In the genomic region with DNA sequence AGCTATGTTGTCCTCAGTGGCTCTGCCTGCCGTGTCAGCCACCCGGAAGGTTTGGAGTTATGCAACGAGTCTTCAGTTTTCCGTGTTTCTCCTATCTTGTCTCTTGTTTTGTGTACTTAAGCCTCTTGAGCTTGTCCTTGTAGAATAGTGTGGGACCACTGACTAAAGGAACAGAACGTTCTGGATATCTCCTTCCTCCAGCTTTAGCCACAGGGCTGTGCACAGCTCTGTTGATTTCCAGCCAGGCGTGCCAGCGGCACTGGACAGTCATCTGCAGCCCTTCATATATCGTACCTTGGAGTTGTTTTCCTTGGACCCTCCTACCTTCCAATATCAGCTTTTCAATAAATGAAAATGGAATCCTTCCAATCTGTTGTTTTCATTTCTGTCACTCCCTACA, we compare ENCODE assay signal across 16 cellular contexts. TPM values are rescaled to one million over a fixed set of nuclear protein-coding genes. Genes with fewer than 3 reads are reported as not detected.
DNase-seq lines count a peak whose midpoint lies in the region; ATAC-seq and TF ChIP-seq lines count a peak whose summit lies in the region.
"Had no signal": no experiment of that assay in that cellular context is flagged by ENCODE, and none has a peak within 500 bp of the region (broad histone marks: within the 10 kb centered on the region; RNA-seq: fewer than 3 reads in every experiment).

No MANE protein-coding gene starts in this region.

- CTCF ChIA-PET in IMR-90 (lab: Yijun Ruan, JAX), result no interaction called here

- no peak overlapping the region; the same call in 1 of the 2 replicates for H3K4ac ChIP-seq in IMR-90 (ENCODE audit: low read depth, low read length)

- H2BK5ac ChIP-seq in IMR-90 (ENCODE audit: low read depth, low read length, poor library complexity, severe bottlenecking), result no peak overlapping the region

- no peaks in the 10 kb centered on the region for H4K20me1 ChIP-seq in IMR-90 (ENCODE audit: insufficient read depth, low read length)

- BruUV-seq in IMR-90 (replicated peaks; lab: Mats Ljungman, UMichigan), result no TSS peak

- H4K5ac ChIP-seq in IMR-90 (ENCODE audit: low read depth, low read length), result no peak overlapping the region

- no peak for DNase-seq in IMR-90
- peak; percentile 21 for DNase-seq in ecto neural progenitor cell (ENCODE audit: low spot score)
- peak; percentile 49 for DNase-seq in kidney glomerular epithelial cell (lab: John Stamatoyannopoulos, UW)
- peak; percentile 23 for DNase-seq in stomach
- no peak for DNase-seq in NCI-H2029 (lab: John Stamatoyannopoulos, UW)
- DNase-seq in activated CD8-positive, alpha-beta memory T cell treated with anti-CD3 and anti-CD28 coated beads, Interleukin-2, amount 50 U/mL, for 48 hours, result no peak
- DNase-seq in DMS 273 treated with DMSO at 0.1 percent for 48 hours (lab: John Stamatoyannopoulos, UW), result no peak
- DNase-seq: activated CD4-positive, alpha-beta T cell treated with anti-CD3 and anti-CD28 coated beads for 1 hour; CD4-positive, CD25-positive, alpha-beta regulatory T cell; foreskin melanocyte; NCI-H1417; NCI-H2171; NCI-H526 had no signal

- H3K27me3 ChIP-seq in IMR-90 (ENCODE audit: control insufficient read depth, insufficient read depth, low read length) (no peaks in the 10 kb centered on the region), stomach (no peaks in the 10 kb centered on the region)
- H3K27me3 ChIP-seq: breast epithelium had no signal

- H3K56ac ChIP-seq in IMR-90 (ENCODE audit: extremely low read depth, insufficient read depth, low read length), result no peak overlapping the region

- H2BK120ac ChIP-seq in IMR-90 (ENCODE audit: low read depth, low read length), result no peak overlapping the region

- ATAC-seq in IMR-90 (ENCODE audit: low read depth), result no peak

- no peak overlapping the region for H3K4me2 ChIP-seq in IMR-90 (ENCODE audit: low read depth, low read length)

- intact Hi-C loops in IMR-90 (cut with micrococcal nuclease), result no loop called here
- intact Hi-C loops in stomach (cut with DNase I; ENCODE audit: low total_unique reads), result no loop called here

- no peak overlapping the region for H3K4me3 ChIP-seq in IMR-90 (ENCODE audit: insufficient read depth, low read depth, low read length)
- no peak overlapping the region for H3K4me3 ChIP-seq in stomach
- H3K4me3 ChIP-seq: breast epithelium had no signal

- no peak overlapping the region for H2BK15ac ChIP-seq in IMR-90 (ENCODE audit: low read depth, low read length)

- H3K36me3 ChIP-seq in IMR-90 (ENCODE audit: control insufficient read depth, insufficient read depth, low read length) (peaks cover 3% of the 10 kb centered on the region; the same call in 1 of the 2 replicates), stomach (peaks cover 11 to 61% (median 49%) of the 10 kb centered on the region in 4 donors)

- WGBS in IMR-90 (ENCODE audit: extremely low coverage in 2 of 2, insufficient read length in 1 of 2), 2 experiments, result 100% methylated on average over 4 of the region's 8 CpGs; no CpG with 5 or more reads in 1 of the 2 experiments
- 67 to 90% (median 72%) methylated on average over 8 of the region's 8 CpGs for WGBS in stomach, 5 donors

- H3K27ac ChIP-seq in IMR-90 (ENCODE audit: insufficient read depth, low read length) (no peak overlapping the region), stomach (no peak overlapping the region)
- H3K27ac ChIP-seq: epithelial cell of prostate, HL-60 had no signal

- no peak overlapping the region for H2AFZ ChIP-seq in IMR-90 (replicated peaks; ENCODE audit: low read length, poor library complexity)

- POLR2A ChIA-PET in IMR-90 (lab: Charles Lee; ENCODE audit: unreplicated experiment), result no interaction called here

- TF ChIP-seq POLR2A in IMR-90 (IDR thresholded peaks at IDR 0.05; ENCODE audit: low read depth, low read length), result no peak
- TF ChIP-seq POLR2A in stomach (IDR thresholded peaks at IDR 0.05), result no peak

- dilution Hi-C loops in IMR-90 (cut with HindIII; ENCODE audit: low sequenced_read_pairs, unreplicated experiment), result no loop called here

- no peak overlapping the region for H4K8ac ChIP-seq in IMR-90 (ENCODE audit: low read depth in 2 of 2, low read length in 2 of 2)

- no peak overlapping the region for H3K14ac ChIP-seq in IMR-90 (replicated peaks; ENCODE audit: low read depth, low read length)

- H2AK5ac ChIP-seq in IMR-90 (ENCODE audit: low read depth, low read length), result no peak overlapping the region

- H3K9me1 ChIP-seq in IMR-90 (ENCODE audit: insufficient read depth, low read length), result peaks cover 20% of the 10 kb centered on the region; the same call in 1 of the 2 replicates

- H2BK20ac ChIP-seq in IMR-90 (ENCODE audit: low read depth, low read length), result no peak overlapping the region

- in situ Hi-C loops in IMR-90 (cut with MboI; ENCODE audit: low sequenced_read_pairs), result no loop called here

- H3K9me3 ChIP-seq in IMR-90 (ENCODE audit: control insufficient read depth, insufficient read depth, low read length) (no peaks in the 10 kb centered on the region), stomach (no peaks in the 10 kb centered on the region)
- H3K9me3 ChIP-seq: breast epithelium had no signal

- peak overlapping the region; percentile 56; the same call in 1 of the 2 replicates for H3K23ac ChIP-seq in IMR-90 (ENCODE audit: low read depth, low read length)

- no peak for TF ChIP-seq RAD21 in IMR-90 (IDR thresholded peaks at IDR 0.05; ENCODE audit: low read length)

- no peak overlapping the region for H2AK9ac ChIP-seq in IMR-90 (replicated peaks; ENCODE audit: low read depth, low read length, poor library complexity)

- peaks cover 3 to 4% of the 10 kb centered on the region in 2 experiments; a peak in 3 of 4 replicates for H3K79me1 ChIP-seq in IMR-90 (ENCODE audit: low read depth in 1 of 2, low read length in 2 of 2)

- no peak overlapping the region for H3K9ac ChIP-seq in IMR-90 (ENCODE audit: low read depth, low read length)

- peaks cover 2% of the 10 kb centered on the region for H3K4me1 ChIP-seq in IMR-90 (ENCODE audit: control insufficient read depth, insufficient read depth, low read length)
- H3K4me1 ChIP-seq in stomach, result peaks cover 0 to 29% (median 7%) of the 10 kb centered on the region in 4 donors

- no peak overlapping the region for H3K18ac ChIP-seq in IMR-90 (ENCODE audit: low read depth, low read length)

- no peak for TF ChIP-seq EP300 in stomach (IDR thresholded peaks at IDR 0.05)

- TF ChIP-seq CTCF in IMR-90 (conservative IDR thresholded peaks at IDR 0.05; ENCODE audit: low read depth, low read length) (no peak), stomach (IDR thresholded peaks at IDR 0.05) (no peak)

- no peak overlapping the region for H4K91ac ChIP-seq in IMR-90 (ENCODE audit: insufficient read depth, low read depth, low read length)

TF ChIP-seq in IMR-90, 13 proteins besides CTCF, POLR2A, EP300 and RAD21:
- TF ChIP-seq MAFK (IDR thresholded peaks at IDR 0.05; ENCODE audit: low read depth, low read length), result no peak
- TF ChIP-seq, protein P1, sequence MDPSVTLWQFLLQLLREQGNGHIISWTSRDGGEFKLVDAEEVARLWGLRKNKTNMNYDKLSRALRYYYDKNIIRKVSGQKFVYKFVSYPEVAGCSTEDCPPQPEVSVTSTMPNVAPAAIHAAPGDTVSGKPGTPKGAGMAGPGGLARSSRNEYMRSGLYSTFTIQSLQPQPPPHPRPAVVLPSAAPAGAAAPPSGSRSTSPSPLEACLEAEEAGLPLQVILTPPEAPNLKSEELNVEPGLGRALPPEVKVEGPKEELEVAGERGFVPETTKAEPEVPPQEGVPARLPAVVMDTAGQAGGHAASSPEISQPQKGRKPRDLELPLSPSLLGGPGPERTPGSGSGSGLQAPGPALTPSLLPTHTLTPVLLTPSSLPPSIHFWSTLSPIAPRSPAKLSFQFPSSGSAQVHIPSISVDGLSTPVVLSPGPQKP (IDR thresholded peaks at IDR 0.05; ENCODE audit: borderline replicate concordance, low read depth, low read length), result no peak
- no peak for TF ChIP-seq CEBPB (IDR thresholded peaks at IDR 0.05; ENCODE audit: low read depth, low read length)
- TF ChIP-seq, protein P2, sequence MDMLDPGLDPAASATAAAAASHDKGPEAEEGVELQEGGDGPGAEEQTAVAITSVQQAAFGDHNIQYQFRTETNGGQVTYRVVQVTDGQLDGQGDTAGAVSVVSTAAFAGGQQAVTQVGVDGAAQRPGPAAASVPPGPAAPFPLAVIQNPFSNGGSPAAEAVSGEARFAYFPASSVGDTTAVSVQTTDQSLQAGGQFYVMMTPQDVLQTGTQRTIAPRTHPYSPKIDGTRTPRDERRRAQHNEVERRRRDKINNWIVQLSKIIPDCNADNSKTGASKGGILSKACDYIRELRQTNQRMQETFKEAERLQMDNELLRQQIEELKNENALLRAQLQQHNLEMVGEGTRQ (IDR thresholded peaks at IDR 0.05; ENCODE audit: low read depth, low read length), result no peak
- no peak for TF ChIP-seq CHD1 (IDR thresholded peaks at IDR 0.05; ENCODE audit: low read depth, low read length)
- TF ChIP-seq MXI1 (IDR thresholded peaks at IDR 0.05; ENCODE audit: borderline replicate concordance, low read depth, low read length), result no peak
- no peak for TF ChIP-seq NFE2L2 (IDR thresholded peaks at IDR 0.05; ENCODE audit: low read depth, low read length)

RNA-seq across cellular contexts. Expression of a gene that starts 39.8 kb away (rescaled TPM):
- 19.2 and 19.9 TPM in 2 replicates for total RNA-seq in IMR-90 (2012; rRNA removed)
- 44.7 and 57.6 TPM in 2 replicates for polyA plus RNA-seq in IMR-90 (2012; rRNA removed)
- polyA plus RNA-seq in IMR-90 (2012; cell fraction: cytosol; rRNA removed), result 38.0 and 64.3 TPM in 2 replicates
- 17.1 and 33.2 TPM in 2 replicates for polyA plus RNA-seq in IMR-90 (2012; cell fraction: nucleus; rRNA removed; ENCODE audit: low replicate concordance)
- 10 to 100 TPM in 1 of 5 donors, 1 to 10 TPM in 3, under 1 TPM in 1; 0.87 to 17.7 (median 2.3) TPM for total RNA-seq in stomach
- polyA plus RNA-seq in stomach, result 10 to 100 TPM; 23.8 to 30.8 (median 25.0) TPM

RNA-seq across cellular contexts. Expression of a gene that starts 47.4 kb away (rescaled TPM):
- total RNA-seq in IMR-90 (2012; rRNA removed), result 24.2 and 34.4 TPM in 2 replicates
- polyA plus RNA-seq in IMR-90 (2012; rRNA removed), result 22.7 and 24.4 TPM in 2 replicates
- 8.9 and 11.1 TPM in 2 replicates for polyA plus RNA-seq in IMR-90 (2012; cell fraction: cytosol; rRNA removed)
- polyA plus RNA-seq in IMR-90 (2012; cell fraction: nucleus; rRNA removed; ENCODE audit: low replicate concordance), result 13.3 and 15.6 TPM in 2 replicates
- total RNA-seq in stomach, result 10 to 100 TPM in 3 of 5 donors, 1 to 10 TPM in 1, not detected in 1; 5.8 to 32.9 (median 19.5) TPM
- 10 to 100 TPM; 12.8 to 27.8 (median 20.3) TPM for polyA plus RNA-seq in stomach

Comparison
In these comparisons a context has a peak if more than half of its experiments do, and no peak if none do; other contexts are left out.
1. DNase-seq: peak in ecto neural progenitor cell (single experiment), kidney glomerular epithelial cell (single experiment) and stomach (single experiment); none in IMR-90 (single experiment), NCI-H2029 (single experiment), activated CD8-positive, alpha-beta memory T cell treated with anti-CD3 and anti-CD28 coated beads, Interleukin-2, amount 50 U/mL, for 48 hours (single experiment) and DMS 273 treated with DMSO at 0.1 percent for 48 hours (single experiment).